1 cellular context compared by ENCODE assay signal in the genomic region with DNA sequence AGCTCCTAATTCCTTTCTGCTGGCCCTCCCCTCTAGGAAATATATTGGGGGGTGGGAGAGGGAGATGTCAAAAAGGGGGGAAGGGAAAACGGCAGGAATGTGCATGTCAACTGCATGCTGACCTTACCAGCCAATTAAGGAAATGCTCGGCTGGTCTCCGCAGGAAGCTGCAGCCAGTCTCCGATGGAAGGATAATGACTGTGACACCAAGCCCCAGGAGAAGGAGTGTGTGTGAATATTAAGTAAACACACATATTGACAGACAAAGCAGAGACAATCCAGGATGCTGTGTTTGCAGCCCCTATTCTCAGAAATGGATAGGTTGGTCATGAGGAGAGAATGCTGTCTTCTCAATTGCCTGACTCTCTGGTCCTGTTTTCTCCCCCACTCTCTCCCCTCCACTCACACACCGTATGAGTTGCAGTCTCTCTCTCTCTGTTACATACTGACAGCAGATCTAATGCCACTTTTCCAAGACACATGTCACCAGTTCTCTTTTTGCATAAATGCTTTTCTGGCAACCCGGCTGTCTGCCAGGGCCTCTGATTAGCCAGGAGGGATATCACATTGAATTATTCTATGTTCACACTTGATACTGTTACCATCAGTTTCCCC.
A peak's percentile ranks its signal among the peaks of the same experiment; 100 is the strongest.
TF ChIP-seq lines count a peak whose summit lies in the region.

No MANE protein-coding gene starts in this region.

TF ChIP-seq in H1, 55 proteins besides CTCF, POLR2A, EP300 and RAD21:
- no peak for TF ChIP-seq FOSL1 (IDR thresholded peaks at IDR 0.05; ENCODE audit: insufficient read depth, low read depth, low read length)
- TF ChIP-seq ASH2L (IDR thresholded peaks at IDR 0.05; ENCODE audit: low read length), result peak; percentile 9
- peak; percentile 43; the same call in 1 of the 2 replicates for TF ChIP-seq SRF (IDR thresholded peaks at IDR 0.05; ENCODE audit: low read depth, low read length)
- TF ChIP-seq TEAD4 (IDR thresholded peaks at IDR 0.05; ENCODE audit: low read depth, low read length), result peak; percentile 41; the same call in 1 of the 2 replicates
